Comparison of ENCODE assay signal across 14 cellular contexts in the genomic region with DNA sequence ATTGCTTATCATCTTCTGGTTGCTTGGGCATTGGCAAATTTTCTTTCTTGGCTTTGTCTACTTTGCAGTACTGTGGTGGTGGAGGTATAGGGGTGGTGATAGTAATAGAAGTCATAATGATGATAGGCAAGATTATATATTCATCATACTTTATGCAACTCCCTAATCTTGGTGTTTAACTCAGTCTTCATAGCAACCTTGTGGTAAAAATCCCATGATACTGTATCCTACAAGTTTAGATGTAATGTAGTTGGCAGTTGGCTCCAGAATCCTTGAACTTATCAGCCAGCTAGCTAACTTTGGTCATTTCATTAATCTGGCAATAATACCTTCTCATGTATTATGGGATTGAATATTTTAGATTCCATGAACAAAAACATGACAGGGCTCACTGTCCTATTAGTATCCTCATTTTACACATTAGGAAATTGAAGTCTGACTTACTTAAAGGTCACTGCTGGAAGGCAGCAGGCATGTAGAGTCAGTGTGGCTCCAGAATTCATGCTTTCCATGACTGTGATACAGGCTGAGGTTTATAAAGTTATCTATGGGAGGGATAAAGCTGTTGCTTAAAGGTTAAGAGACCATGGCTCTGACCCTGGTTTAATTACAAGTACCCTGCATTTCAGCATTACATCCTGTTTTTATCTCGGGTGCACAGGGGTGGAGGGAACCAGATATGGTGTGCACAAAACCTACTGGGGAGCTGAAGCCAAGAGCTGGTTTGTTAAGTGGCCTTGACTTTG. TPM values are rescaled to one million over a fixed set of nuclear protein-coding genes. Genes with fewer than 3 reads are reported as not detected.
DNase-seq lines count a peak whose midpoint lies in the region; ATAC-seq and TF ChIP-seq lines count a peak whose summit lies in the region.
"Had no signal": no experiment of that assay in that cellular context is flagged by ENCODE, and none has a peak within 500 bp of the region (broad histone marks: within the 10 kb centered on the region; RNA-seq: fewer than 3 reads in every experiment).

No MANE protein-coding gene starts in this region.

- H3K4me1 ChIP-seq in ascending aorta (peaks cover 7 to 47% of the 10 kb centered on the region in 2 donors), muscle layer of colon (ENCODE audit: insufficient read depth, low read length) (peaks cover 69% of the 10 kb centered on the region), thyroid gland (peaks cover 57 to 91% of the 10 kb centered on the region in 2 donors), GM23338 (ENCODE audit: insufficient read depth) (peaks cover 4% of the 10 kb centered on the region)
- H3K4me1 ChIP-seq: BLaER1 had no signal

- peaks cover 4% of the 10 kb centered on the region for H3K4me1 Mint-ChIP-seq in GM23338

- H3K27me3 ChIP-seq in ascending aorta: no peaks in the 10 kb centered on the region
- no peaks in the 10 kb centered on the region for H3K27me3 ChIP-seq in muscle layer of colon (ENCODE audit: control insufficient read depth in 1 of 2, insufficient read depth in 2 of 2, low read length in 2 of 2)
- H3K27me3 ChIP-seq in thyroid gland: no peaks in the 10 kb centered on the region
- H3K27me3 ChIP-seq in GM23338 (ENCODE audit: insufficient read depth): no peaks in the 10 kb centered on the region
- H3K27me3 ChIP-seq: BLaER1, MG63 had no signal

- H3K9me3 Mint-ChIP-seq in GM23338: no peaks in the 10 kb centered on the region

- H3K4me2 ChIP-seq in GM23338: no peak overlapping the region
- H3K4me2 ChIP-seq: BLaER1 had no signal

- no peaks in the 10 kb centered on the region for H3F3A ChIP-seq in GM23338 (replicated peaks; ENCODE audit: low read depth)

- H3K9ac ChIP-seq in muscle layer of colon (ENCODE audit: low read length): no peak overlapping the region
- H3K9ac ChIP-seq: BLaER1 had no signal

- in situ Hi-C loops in ACHN (cut with HindIII; ENCODE audit: low pct_ligation_motif_present, low pct_unique_long_range_greater_than_20kb, low sequenced_read_pairs): no loop called here

- H3K9me3 ChIP-seq in ascending aorta (no peaks in the 10 kb centered on the region), muscle layer of colon (ENCODE audit: low read length) (no peaks in the 10 kb centered on the region), thyroid gland (no peaks in the 10 kb centered on the region)
- H3K9me3 ChIP-seq: BLaER1, MG63 had no signal

- H3K27ac Mint-ChIP-seq in GM23338: no peak overlapping the region

- DNase-seq in NCI-H226 (peak; percentile 56), ascending aorta (ENCODE audit: low spot score in 2 of 2) (no peak), thyroid gland (no peak), GM23338 (ENCODE audit: low spot score) (no peak), ACHN (no peak), medulla oblongata (ENCODE audit: extremely low spot score) (no peak)
- DNase-seq: MG63; NCI-H1092 treated with DMSO at 0.1 percent for 48 hours; NCI-H1694; NCI-H69; NK-92 treated with Interleukin-12 subunit alpha and Interleukin-12 subunit beta, amount 100 ng/mL, for 24 hours; PC-3 had no signal

- H3K27ac ChIP-seq in ascending aorta: peak overlapping the region; percentile 35 to 41
- H3K27ac ChIP-seq in muscle layer of colon (ENCODE audit: low read depth, low read length): peak overlapping the region; percentile 69
- peak overlapping the region in 2 of 3 donors; percentile 52 to 70 for H3K27ac ChIP-seq in thyroid gland
- no peak overlapping the region for H3K27ac ChIP-seq in GM23338 (ENCODE audit: low read depth)
- H3K27ac ChIP-seq: BLaER1 had no signal

- TF ChIP-seq CTCF in ascending aorta (IDR thresholded peaks at IDR 0.05) (no peak), thyroid gland (IDR thresholded peaks at IDR 0.05) (no peak), GM23338 (conservative IDR thresholded peaks at IDR 0.05; ENCODE audit: low read depth in 2 of 2) (no peak)

- no peaks in the 10 kb centered on the region for H3K36me3 ChIP-seq in ascending aorta
- H3K36me3 ChIP-seq in muscle layer of colon (ENCODE audit: insufficient read depth, low read length): no peaks in the 10 kb centered on the region
- no peaks in the 10 kb centered on the region for H3K36me3 ChIP-seq in thyroid gland
- H3K36me3 ChIP-seq in GM23338 (ENCODE audit: insufficient read depth): no peaks in the 10 kb centered on the region
- H3K36me3 ChIP-seq: BLaER1, MG63 had no signal

- H3K4me3 ChIP-seq in ascending aorta: no peak overlapping the region
- peak overlapping the region in 1 of 2 donors; percentile 2 for H3K4me3 ChIP-seq in muscle layer of colon (ENCODE audit: low read depth in 1 of 2, low read length in 2 of 2)
- no peak overlapping the region for H3K4me3 ChIP-seq in thyroid gland (replicated peaks in 1 of 3)
- no peak overlapping the region for H3K4me3 ChIP-seq in GM23338
- H3K4me3 ChIP-seq: BLaER1, MG63 had no signal

- H4K20me1 ChIP-seq in GM23338 (replicated peaks; ENCODE audit: insufficient read depth): no peaks in the 10 kb centered on the region
- H4K20me1 ChIP-seq: BLaER1 had no signal

- H3K4me3 Mint-ChIP-seq in GM23338: no peak overlapping the region

- no peaks in the 10 kb centered on the region for H3K9me2 ChIP-seq in GM23338 (ENCODE audit: insufficient read depth)

- no peak for TF ChIP-seq POLR2A in thyroid gland (IDR thresholded peaks at IDR 0.05)

- no peaks in the 10 kb centered on the region for H3K27me3 Mint-ChIP-seq in GM23338 (ENCODE audit: insufficient read depth, low read depth, poor library complexity)

- H2AFZ ChIP-seq in GM23338: no peak overlapping the region

- ATAC-seq in GM23338: no peak
- ATAC-seq: PC-3 had no signal

- no peaks in the 10 kb centered on the region for H3K79me2 ChIP-seq in GM23338 (replicated peaks; ENCODE audit: insufficient read depth)

- H3K36me3 Mint-ChIP-seq in GM23338 (ENCODE audit: low read depth): no peaks in the 10 kb centered on the region

- intact Hi-C loops in ascending aorta (cut with DNase I) (no loop called here), thyroid gland (cut with DNase I) (no loop called here)

- 57 to 69% methylated on average over 1 of the region's 1 CpG for WGBS in thyroid gland, 2 donors

TF ChIP-seq in GM23338, 12 proteins besides CTCF, POLR2A, EP300 and RAD21:
- TF ChIP-seq EZH2phosphoT487 (IDR thresholded peaks at IDR 0.05; ENCODE audit: unreplicated experiment) (no peak), EZH2 (IDR thresholded peaks at IDR 0.05; ENCODE audit: low read depth, unreplicated experiment) (no peak)

RNA-seq across cellular contexts. Expression of a gene that starts 33.3 kb away (rescaled TPM):
- 65.8 TPM for total RNA-seq in ascending aorta
- total RNA-seq in thyroid gland: 100 to 1,000 TPM; 116 to 171 (median 152) TPM
- 3.2 and 5.5 TPM in 2 replicates for total RNA-seq in GM23338 (2014; rRNA removed; shearing (Covaris generic))
- polyA plus RNA-seq in GM23338 (2016; fragmentation: Nextera tagmentation; extraction: Ambion mirVana): 4.4 and 7.4 TPM in 2 replicates

Comparison
In these comparisons a context has a peak if more than half of its experiments do, and no peak if none do; other contexts are left out.
1. RNA of a gene that starts 33.3 kb away (total RNA-seq): 116 to 171 TPM in thyroid gland and 65.8 TPM in ascending aorta (single experiment); 3.2 to 5.5 TPM in GM23338; every median in the first group is over 10 times any median in the second.